10 cellular contexts compared by ENCODE assay signal in the genomic region with DNA sequence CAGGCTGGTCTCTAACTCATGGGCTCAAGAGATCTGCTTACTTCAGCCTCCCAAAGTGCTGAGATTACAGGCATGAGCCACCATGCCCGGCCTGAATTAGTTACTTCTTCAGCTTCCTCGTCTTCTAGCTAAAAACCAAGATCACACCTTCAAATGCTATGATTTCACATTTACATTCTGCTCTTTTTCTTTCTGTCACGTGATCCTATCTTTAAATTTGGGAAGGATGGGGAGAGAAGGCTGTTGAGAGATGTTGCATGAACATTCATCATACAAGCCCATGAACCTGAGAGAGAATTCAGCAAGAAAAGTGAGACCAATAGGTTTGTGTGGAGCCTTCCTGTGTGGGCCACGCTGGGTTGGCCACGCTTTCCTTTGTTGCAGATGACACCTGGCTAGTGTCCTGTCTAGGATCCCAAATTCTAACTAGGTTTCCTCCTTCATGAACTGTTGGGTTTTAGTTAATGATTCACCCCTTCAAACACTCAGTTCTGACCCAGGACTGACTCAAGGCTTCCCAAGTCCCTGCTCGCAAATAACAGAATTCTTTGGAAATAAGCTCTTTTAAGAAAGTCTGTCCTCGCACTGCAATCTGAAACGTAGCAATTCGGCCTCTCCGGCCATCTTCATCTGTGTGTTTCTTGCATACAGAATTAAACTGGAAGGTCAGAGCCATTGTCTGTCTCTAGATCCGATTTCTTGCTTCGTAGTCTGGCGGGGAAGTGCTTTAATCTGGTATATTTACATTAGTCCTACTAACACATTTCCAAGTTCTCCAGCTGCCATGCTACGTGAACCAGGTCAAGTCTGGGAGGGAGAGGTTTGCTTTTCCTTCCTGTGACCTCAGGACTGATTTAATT. TPM values are rescaled to one million over a fixed set of nuclear protein-coding genes. Genes with fewer than 3 reads are reported as not detected.
A peak's percentile ranks its signal among the peaks of the same experiment; 100 is the strongest.
DNase-seq lines count a peak whose midpoint lies in the region; ATAC-seq and TF ChIP-seq lines count a peak whose summit lies in the region.
"Had no signal": no experiment of that assay in that cellular context is flagged by ENCODE, and none has a peak within 500 bp of the region (broad histone marks: within the 10 kb centered on the region; RNA-seq: fewer than 3 reads in every experiment).

No MANE protein-coding gene starts in this region.

- peak overlapping the region; percentile 26 for H3K27ac Mint-ChIP-seq in activated T-cell treated with anti-CD3 and anti-CD28 coated beads, Interleukin-2, amount 50 U/mL, for 72 hours
- H3K27ac Mint-ChIP-seq: natural killer cell had no signal

- no peak overlapping the region for H3K4me3 Mint-ChIP-seq in activated T-cell treated with anti-CD3 and anti-CD28 coated beads, Interleukin-2, amount 50 U/mL, for 72 hours
- H3K4me3 Mint-ChIP-seq: natural killer cell had no signal

- no peak for DNase-seq in activated T-cell treated with anti-CD3 and anti-CD28 coated beads, Interleukin-2, amount 50 U/mL, for 72 hours
- DNase-seq in activated T-cell treated with anti-CD3 and anti-CD28 coated beads for 4 hours (no peak), epithelial cell of esophagus (ENCODE audit: low read depth) (peak; percentile 38), upper lobe of right lung (no peak), SIG-M5 treated with dmso at 0.1 percent for 504 hours (lab: John Stamatoyannopoulos, UW; ENCODE audit: unreplicated experiment) (no peak), COLO668 (lab: John Stamatoyannopoulos, UW; ENCODE audit: unreplicated experiment) (no peak)
- DNase-seq: natural killer cell had no signal

- TF ChIP-seq CTCF in epithelial cell of esophagus (IDR thresholded peaks at IDR 0.05; ENCODE audit: insufficient read depth, low read depth, low read length, missing control alignments) (no peak), upper lobe of right lung (IDR thresholded peaks at IDR 0.05) (no peak)

- no peaks in the 10 kb centered on the region for H3K27me3 Mint-ChIP-seq in activated T-cell treated with anti-CD3 and anti-CD28 coated beads, Interleukin-2, amount 50 U/mL, for 72 hours (ENCODE audit: low read depth)

- H3K4me3 ChIP-seq in epithelial cell of esophagus (ENCODE audit: low read length) (no peak overlapping the region), muscle layer of duodenum (ENCODE audit: low read depth in 1 of 2, low read length in 2 of 2) (peak overlapping the region in 1 of 2 donors; percentile 27), upper lobe of right lung (peak overlapping the region; percentile 3)
- H3K4me3 ChIP-seq: testis had no signal

- H3K4me1 Mint-ChIP-seq in activated T-cell treated with anti-CD3 and anti-CD28 coated beads, Interleukin-2, amount 50 U/mL, for 72 hours (ENCODE audit: low read depth) = peaks cover 40% of the 10 kb centered on the region

- no peaks in the 10 kb centered on the region for H3K36me3 Mint-ChIP-seq in activated T-cell treated with anti-CD3 and anti-CD28 coated beads, Interleukin-2, amount 50 U/mL, for 72 hours (ENCODE audit: insufficient read depth in 2 of 2)
- H3K36me3 Mint-ChIP-seq: natural killer cell had no signal

- intact Hi-C loops in upper lobe of right lung (cut with DNase I) = loop anchor here (10.0 kb wide), 2 partner anchors 488 to 658 kb away; no protein-coding TSS in a partner anchor

- H3K4me1 ChIP-seq in muscle layer of duodenum (ENCODE audit: control insufficient read depth in 1 of 2, insufficient read depth in 2 of 2, low read length in 2 of 2) (peaks cover 0 to 4% of the 10 kb centered on the region in 2 donors), upper lobe of right lung (peaks cover 11% of the 10 kb centered on the region)

- H3K36me3 ChIP-seq in muscle layer of duodenum (ENCODE audit: control insufficient read depth in 1 of 2, insufficient read depth in 2 of 2, low read length in 2 of 2) = no peaks in the 10 kb centered on the region
- no peaks in the 10 kb centered on the region for H3K36me3 ChIP-seq in upper lobe of right lung

- peak in 1 of 2 donors; percentile 6 for ATAC-seq in activated T-cell treated with anti-CD3 and anti-CD28 coated beads, Interleukin-2, amount 50 U/mL, for 72 hours (replicated peaks in 1 of 2)
- ATAC-seq in upper lobe of right lung (no peak), GM21526 (IDR thresholded peaks at IDR 0.05; ENCODE audit: low FRiP score, unreplicated experiment) (no peak)

- no peaks in the 10 kb centered on the region for H3K9me3 ChIP-seq in muscle layer of duodenum (ENCODE audit: control insufficient read depth in 1 of 2, low read length in 2 of 2)
- no peaks in the 10 kb centered on the region for H3K9me3 ChIP-seq in upper lobe of right lung
- H3K9me3 ChIP-seq: testis had no signal

- no peaks in the 10 kb centered on the region for H3K9me3 Mint-ChIP-seq in activated T-cell treated with anti-CD3 and anti-CD28 coated beads, Interleukin-2, amount 50 U/mL, for 72 hours
- H3K9me3 Mint-ChIP-seq: natural killer cell had no signal

- no peaks in the 10 kb centered on the region for H3K27me3 ChIP-seq in muscle layer of duodenum (ENCODE audit: low read depth, low read length)
- H3K27me3 ChIP-seq in upper lobe of right lung = no peaks in the 10 kb centered on the region
- H3K27me3 ChIP-seq: testis had no signal

- H3K27ac ChIP-seq in muscle layer of duodenum (ENCODE audit: low read length) (peak overlapping the region; percentile 60), upper lobe of right lung (no peak overlapping the region)
- H3K27ac ChIP-seq: testis had no signal

RNA-seq across cellular contexts. Expression of gene CREB1, which starts 57.2 kb away (rescaled TPM):
- 100 to 1,000 TPM; 125 to 143 TPM for total RNA-seq in activated T-cell treated with anti-CD3 and anti-CD28 coated beads, Interleukin-2, amount 50 U/mL, for 72 hours
- total RNA-seq in upper lobe of right lung = 60.2 TPM
